9 cellular contexts compared by ENCODE assay signal in the genomic region with DNA sequence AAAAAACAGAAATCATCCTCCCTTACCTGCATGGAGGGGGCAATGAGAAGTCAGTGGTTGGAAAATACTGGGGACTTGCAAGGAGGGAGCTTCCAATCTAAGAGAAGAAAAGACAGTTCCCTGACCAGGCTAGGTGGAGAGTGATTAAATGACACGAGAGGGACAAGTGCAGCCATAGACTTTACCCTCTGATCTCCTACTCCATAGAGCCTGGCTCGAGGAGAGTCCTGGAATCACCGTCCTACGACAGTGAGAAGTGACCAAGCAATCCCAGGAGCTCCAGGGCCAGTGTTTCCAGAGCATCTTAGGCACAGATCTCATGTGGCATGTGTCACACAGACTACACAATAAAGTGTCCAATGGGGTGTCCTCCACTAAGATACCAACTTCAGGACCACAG. TPM values are rescaled to one million over a fixed set of nuclear protein-coding genes. Genes with fewer than 3 reads are reported as not detected.
A peak's percentile ranks its signal among the peaks of the same experiment; 100 is the strongest.
DNase-seq lines count a peak whose midpoint lies in the region; ATAC-seq and TF ChIP-seq lines count a peak whose summit lies in the region.
"Had no signal": no experiment of that assay in that cellular context is flagged by ENCODE, and none has a peak within 500 bp of the region (broad histone marks: within the 10 kb centered on the region; RNA-seq: fewer than 3 reads in every experiment).

No MANE protein-coding gene starts in this region.

- peaks cover 83 to 97% (median 97%) of the 10 kb centered on the region in 4 donors for H3K4me1 ChIP-seq in transverse colon

- 51% methylated on average over 4 of the region's 4 CpGs; no CpG with 5 or more reads in 1 of the 2 donors for WGBS in transverse colon (ENCODE audit: low coverage in 1 of 2), 2 donors

- CTCF ChIA-PET in activated naive CD4-positive, alpha-beta T cell treated with anti-CD3 and anti-CD28 coated beads for 36 hours (lab: Charles Lee): interaction anchor here (0.7 to 1.7 kb wide), 5 partner anchors 9 to 124 kb away, joined by 3 to 6 read pairs (median 4); no protein-coding TSS in a partner anchor

- H3K9me3 Mint-ChIP-seq in activated naive CD4-positive, alpha-beta T cell treated with anti-CD3 and anti-CD28 coated beads for 36 hours: no peaks in the 10 kb centered on the region
- no peaks in the 10 kb centered on the region for H3K9me3 Mint-ChIP-seq in central memory CD8-positive, alpha-beta T cell
- H3K9me3 Mint-ChIP-seq in mesothelial cell of epicardium: no peaks in the 10 kb centered on the region

- no peak for TF ChIP-seq EP300 in transverse colon (IDR thresholded peaks at IDR 0.05; ENCODE audit: low read depth)

- H3K36me3 ChIP-seq in transverse colon: no peaks in the 10 kb centered on the region

- H3K27ac Mint-ChIP-seq in activated naive CD4-positive, alpha-beta T cell treated with anti-CD3 and anti-CD28 coated beads for 36 hours: peak overlapping the region; percentile 96
- H3K27ac Mint-ChIP-seq in central memory CD8-positive, alpha-beta T cell (ENCODE audit: low read depth): peak overlapping the region; percentile 97
- peak overlapping the region; percentile 98 for H3K27ac Mint-ChIP-seq in mesothelial cell of epicardium

- peaks cover 99% of the 10 kb centered on the region for H3K4me1 Mint-ChIP-seq in activated naive CD4-positive, alpha-beta T cell treated with anti-CD3 and anti-CD28 coated beads for 36 hours (ENCODE audit: low read depth)
- peaks cover 94% of the 10 kb centered on the region for H3K4me1 Mint-ChIP-seq in central memory CD8-positive, alpha-beta T cell
- peaks cover 82% of the 10 kb centered on the region for H3K4me1 Mint-ChIP-seq in mesothelial cell of epicardium

- H3K4me3 ChIP-seq in transverse colon: no peak overlapping the region

- H3K27me3 Mint-ChIP-seq in activated naive CD4-positive, alpha-beta T cell treated with anti-CD3 and anti-CD28 coated beads for 36 hours (ENCODE audit: low read depth): no peaks in the 10 kb centered on the region
- no peaks in the 10 kb centered on the region for H3K27me3 Mint-ChIP-seq in central memory CD8-positive, alpha-beta T cell
- H3K27me3 Mint-ChIP-seq in mesothelial cell of epicardium (ENCODE audit: low read depth): no peaks in the 10 kb centered on the region

- H3K27me3 ChIP-seq in transverse colon: no peaks in the 10 kb centered on the region

- H3K27ac ChIP-seq in transverse colon: peak overlapping the region; percentile 96 to 100 (median 98)

- H3K4me3 Mint-ChIP-seq in activated naive CD4-positive, alpha-beta T cell treated with anti-CD3 and anti-CD28 coated beads for 36 hours: no peak overlapping the region
- H3K4me3 Mint-ChIP-seq in central memory CD8-positive, alpha-beta T cell: peak overlapping the region; percentile 67
- H3K4me3 Mint-ChIP-seq in mesothelial cell of epicardium: no peak overlapping the region

- TF ChIP-seq CTCF in mesothelial cell of epicardium (IDR thresholded peaks at IDR 0.05; ENCODE audit: unreplicated experiment): no peak
- TF ChIP-seq CTCF in transverse colon (IDR thresholded peaks at IDR 0.05): no peak

- intact Hi-C loops in activated naive CD4-positive, alpha-beta T cell treated with anti-CD3 and anti-CD28 coated beads for 36 hours (cut with micrococcal nuclease): loop anchor here (10.0 kb wide), 1 partner anchor 873 kb away; no protein-coding TSS in a partner anchor
- intact Hi-C loops in transverse colon (cut with DNase I; ENCODE audit: low total_unique reads): no loop called here

- no peaks in the 10 kb centered on the region for H3K9me3 ChIP-seq in transverse colon

- in situ Hi-C loops in transverse colon (cut with MboI; ENCODE audit: low pct_ligation_motif_present in 1 of 4, low pct_unique_long_range_greater_than_20kb in 1 of 4, low sequenced_read_pairs in 3 of 4): no loop called here

- H3K36me3 Mint-ChIP-seq in activated naive CD4-positive, alpha-beta T cell treated with anti-CD3 and anti-CD28 coated beads for 36 hours (ENCODE audit: low read depth): peaks cover 29% of the 10 kb centered on the region
- H3K36me3 Mint-ChIP-seq in central memory CD8-positive, alpha-beta T cell (ENCODE audit: insufficient read depth): peaks cover 47% of the 10 kb centered on the region
- peaks cover under 1% of the 10 kb centered on the region for H3K36me3 Mint-ChIP-seq in mesothelial cell of epicardium

- ATAC-seq in central memory CD8-positive, alpha-beta T cell (replicated peaks; ENCODE audit: extremely low read depth, poor library complexity, severe bottlenecking): no peak
- ATAC-seq in GM21619 (IDR thresholded peaks at IDR 0.05; ENCODE audit: unreplicated experiment): no peak

- TF ChIP-seq POLR2A in transverse colon (IDR thresholded peaks at IDR 0.05): no peak

- no peak for DNase-seq in activated naive CD4-positive, alpha-beta T cell treated with anti-CD3 and anti-CD28 coated beads for 36 hours
- no peak for DNase-seq in activated naive CD4-positive, alpha-beta T cell (lab: John Stamatoyannopoulos, UW)
- DNase-seq in central memory CD8-positive, alpha-beta T cell (ENCODE audit: low spot score in 2 of 2): no peak
- DNase-seq in mesothelial cell of epicardium (ENCODE audit: low spot score in 2 of 2, unreplicated experiment in 2 of 2) (no peak), transverse colon (no peak), activated gamma-delta T cell treated with Interleukin-2 at 50 U/mL for 16 hours (no peak)
- DNase-seq in stimulated activated naive CD4-positive, alpha-beta T cell (lab: John Stamatoyannopoulos, UW): no peak
- DNase-seq: retina had no signal

RNA-seq across cellular contexts. Expression of gene MYH9, which starts 25.7 kb away (rescaled TPM):
- 100 to 1,000 TPM; 574 to 625 TPM for total RNA-seq in activated naive CD4-positive, alpha-beta T cell treated with anti-CD3 and anti-CD28 coated beads for 36 hours
- total RNA-seq in mesothelial cell of epicardium (321 to 346 TPM (median 341 TPM) in 3 replicates), transverse colon (100 to 1,000 TPM; 385 to 511 (median 460) TPM)
